In the genomic region with DNA sequence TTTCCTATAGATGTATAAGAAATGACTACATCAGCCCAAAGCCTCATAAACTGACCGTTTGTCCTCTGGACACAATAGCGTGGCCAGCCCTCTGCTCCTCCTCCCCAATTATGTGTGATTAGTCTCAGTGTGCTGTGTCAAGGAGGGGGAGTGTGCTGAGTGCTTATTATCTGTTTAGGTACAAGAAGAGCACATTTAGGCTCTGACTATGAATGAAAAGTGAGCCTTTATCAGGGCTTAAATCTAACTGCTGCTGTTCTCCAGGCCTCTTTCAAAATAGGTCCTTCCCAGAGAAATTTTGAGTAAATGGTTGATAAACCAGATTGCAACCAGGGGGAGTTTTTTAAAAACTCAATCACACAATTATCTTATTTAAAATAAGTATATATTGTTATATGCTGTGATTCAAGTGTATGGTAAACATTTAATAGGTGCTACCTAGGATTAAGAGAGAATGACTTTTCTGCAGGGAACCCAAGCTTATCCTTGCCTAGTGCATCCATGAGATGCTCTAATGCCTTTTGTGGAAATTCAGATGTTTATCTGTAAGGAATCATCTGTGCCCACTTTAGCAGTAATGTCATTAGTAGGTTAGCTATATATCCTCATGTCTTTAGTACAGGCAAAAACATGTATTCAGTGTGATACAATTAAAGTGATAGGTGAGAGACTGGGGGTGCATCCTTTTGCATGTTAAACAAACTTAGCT, we compare ENCODE assay signal across 18 cellular contexts.
DNase-seq lines count a peak whose midpoint lies in the region; ATAC-seq and TF ChIP-seq lines count a peak whose summit lies in the region.
"Had no signal": no experiment of that assay in that cellular context is flagged by ENCODE, and none has a peak within 500 bp of the region (broad histone marks: within the 10 kb centered on the region; RNA-seq: fewer than 3 reads in every experiment).

No MANE protein-coding gene starts in this region.

- H3F3A ChIP-seq in SK-N-SH (replicated peaks; ENCODE audit: insufficient read depth): no peaks in the 10 kb centered on the region

- WGBS in SK-N-SH (ENCODE audit: low lambda C conversion rate): 29% methylated on average over 2 of the region's 2 CpGs

- TF ChIP-seq CTCF in SK-N-SH (IDR thresholded peaks at IDR 0.05): no peak

- no peak overlapping the region for H3K4me3 ChIP-seq in SK-N-SH (ENCODE audit: low read depth in 2 of 2, low read length in 1 of 2)
- H3K4me3 ChIP-seq: BLaER1 treated with 17β-estradiol and CSF1 and Interleukin-3, amounts not matched to agents 10 nM and 100 nM; psoas muscle; suprapubic skin had no signal

- no peaks in the 10 kb centered on the region for H4K20me1 ChIP-seq in SK-N-SH (ENCODE audit: insufficient read depth)
- H4K20me1 ChIP-seq: BLaER1 treated with 17β-estradiol and CSF1 and Interleukin-3, amounts not matched to agents 10 nM and 100 nM had no signal

- no peaks in the 10 kb centered on the region for H3K36me3 ChIP-seq in SK-N-SH (replicated peaks in 1 of 2; ENCODE audit: control insufficient read depth in 1 of 2, insufficient read depth in 2 of 2, low read length in 1 of 2)
- H3K36me3 ChIP-seq: BLaER1 treated with 17β-estradiol and CSF1 and Interleukin-3, amounts not matched to agents 10 nM and 100 nM; suprapubic skin had no signal

- peaks cover 0 to 87% of the 10 kb centered on the region in 2 experiments; a peak in 3 of 4 replicates for H3K4me1 ChIP-seq in SK-N-SH (ENCODE audit: control insufficient read depth in 1 of 2, insufficient read depth in 2 of 2, low read depth in 1 of 2, low read length in 1 of 2)

- TF ChIP-seq RAD21 in SK-N-SH (IDR thresholded peaks at IDR 0.05; ENCODE audit: low read length): peak; percentile 52; the same call in 1 of the 2 replicates

- CTCF ChIA-PET in SK-N-SH (lab: Yijun Ruan, JAX): interaction anchor here (0.6 to 8.0 kb wide), 9 partner anchors 11 to 795 kb away, joined by 3 to 88 read pairs (median 4); no protein-coding TSS in a partner anchor

- no peaks in the 10 kb centered on the region for H3K9me2 ChIP-seq in SK-N-SH

- H3K79me2 ChIP-seq in SK-N-SH (ENCODE audit: insufficient read depth): no peaks in the 10 kb centered on the region

- DNase-seq in COLO829 (ENCODE audit: low spot score): peak; percentile 20
- peak; percentile 62 for DNase-seq in NCI-H1092 (lab: John Stamatoyannopoulos, UW)
- peak; percentile 92 for DNase-seq in NCI-H2227 (lab: John Stamatoyannopoulos, UW; ENCODE audit: unreplicated experiment)
- DNase-seq in SK-N-SH: peak; percentile 88
- DNase-seq in HuH-7.5 (ENCODE audit: low spot score): no peak
- no peak for DNase-seq in activated naive CD4-positive, alpha-beta T cell treated with Interleukin-2 at 50 U/mL for 16 hours
- DNase-seq: activated CD8-positive, alpha-beta T cell treated with anti-CD3 and anti-CD28 coated beads, Interleukin-2, amount 10 ng/mL, durations not matched to agents 7 days and 5 days; amygdala; HFFc6; mammary epithelial cell; psoas muscle; T1000 had no signal

- H3K27me3 ChIP-seq in SK-N-SH (ENCODE audit: insufficient read depth): no peaks in the 10 kb centered on the region

- TF ChIP-seq EP300 in SK-N-SH (IDR thresholded peaks at IDR 0.05; ENCODE audit: borderline replicate concordance in 1 of 2, low read depth in 1 of 2, low read length in 1 of 2): peak in 1 of 2 experiments; percentile 89; a peak in 2 of 4 replicates

- no peak overlapping the region for H2AFZ ChIP-seq in SK-N-SH (ENCODE audit: low read depth)

- H3K9ac ChIP-seq in SK-N-SH: no peak overlapping the region
- H3K9ac ChIP-seq: BLaER1 treated with 17β-estradiol and CSF1 and Interleukin-3, amounts not matched to agents 10 nM and 100 nM; KMS-11 had no signal

- H3K4me2 ChIP-seq in SK-N-SH: no peak overlapping the region
- H3K4me2 ChIP-seq: BLaER1 treated with 17β-estradiol and CSF1 and Interleukin-3, amounts not matched to agents 10 nM and 100 nM; KMS-11 had no signal

- ATAC-seq in GM21825 (IDR thresholded peaks at IDR 0.05; ENCODE audit: unreplicated experiment) (no peak), HG03521 (IDR thresholded peaks at IDR 0.05; ENCODE audit: unreplicated experiment) (no peak)
- ATAC-seq: activated CD4-positive, CD25-positive, alpha-beta regulatory T cell treated with anti-CD3 and anti-CD28 coated beads, Interleukin-2, amount 50 U/mL, for 24 hours; activated CD8-positive, alpha-beta T cell treated with anti-CD3 and anti-CD28 coated beads, Interleukin-2, amount 10 ng/mL, durations not matched to agents 7 days and 5 days; psoas muscle had no signal

- no peaks in the 10 kb centered on the region for H3K9me3 ChIP-seq in SK-N-SH
- H3K9me3 ChIP-seq: BLaER1 treated with 17β-estradiol and CSF1 and Interleukin-3, amounts not matched to agents 10 nM and 100 nM; psoas muscle; suprapubic skin had no signal

- POLR2A ChIA-PET in SK-N-SH (lab: Yijun Ruan, JAX): interaction anchor here (0.6 to 2.1 kb wide), 7 partner anchors 66 to 260 kb away, joined by 3 to 16 read pairs (median 3); no protein-coding TSS in a partner anchor

- peak overlapping the region in 1 of 2 experiments; percentile 99; a peak in 2 of 4 replicates for H3K27ac ChIP-seq in SK-N-SH (ENCODE audit: low read depth in 2 of 2, low read length in 1 of 2)
- H3K27ac ChIP-seq: BLaER1 treated with 17β-estradiol and CSF1 and Interleukin-3, amounts not matched to agents 10 nM and 100 nM; KMS-11; psoas muscle; suprapubic skin had no signal

TF ChIP-seq in SK-N-SH, 30 proteins besides CTCF, POLR2A, EP300 and RAD21:
- peak; percentile 75; the same call in 1 of the 2 replicates for TF ChIP-seq MXI1 (IDR thresholded peaks at IDR 0.05; ENCODE audit: low read depth, low read length)
- TF ChIP-seq TCF12 (IDR thresholded peaks at IDR 0.05): 0 out of 2 replicates have a peak, but pooled peaks have one; percentile 22
- TF ChIP-seq, protein P1, sequence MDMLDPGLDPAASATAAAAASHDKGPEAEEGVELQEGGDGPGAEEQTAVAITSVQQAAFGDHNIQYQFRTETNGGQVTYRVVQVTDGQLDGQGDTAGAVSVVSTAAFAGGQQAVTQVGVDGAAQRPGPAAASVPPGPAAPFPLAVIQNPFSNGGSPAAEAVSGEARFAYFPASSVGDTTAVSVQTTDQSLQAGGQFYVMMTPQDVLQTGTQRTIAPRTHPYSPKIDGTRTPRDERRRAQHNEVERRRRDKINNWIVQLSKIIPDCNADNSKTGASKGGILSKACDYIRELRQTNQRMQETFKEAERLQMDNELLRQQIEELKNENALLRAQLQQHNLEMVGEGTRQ (IDR thresholded peaks at IDR 0.05; ENCODE audit: borderline replicate concordance, low read depth, low read length): no peak
- TF ChIP-seq GATA2 (CRISPR knock-in tag; IDR thresholded peaks at IDR 0.05): peak; percentile 89
- TF ChIP-seq SMC3 (IDR thresholded peaks at IDR 0.05; ENCODE audit: low read depth, low read length): peak; percentile 2; the same call in 1 of the 2 replicates
- TF ChIP-seq CHD2 (IDR thresholded peaks at IDR 0.05; ENCODE audit: low read length, partially characterized antibody): peak; percentile 89
- TF ChIP-seq, protein P2, sequence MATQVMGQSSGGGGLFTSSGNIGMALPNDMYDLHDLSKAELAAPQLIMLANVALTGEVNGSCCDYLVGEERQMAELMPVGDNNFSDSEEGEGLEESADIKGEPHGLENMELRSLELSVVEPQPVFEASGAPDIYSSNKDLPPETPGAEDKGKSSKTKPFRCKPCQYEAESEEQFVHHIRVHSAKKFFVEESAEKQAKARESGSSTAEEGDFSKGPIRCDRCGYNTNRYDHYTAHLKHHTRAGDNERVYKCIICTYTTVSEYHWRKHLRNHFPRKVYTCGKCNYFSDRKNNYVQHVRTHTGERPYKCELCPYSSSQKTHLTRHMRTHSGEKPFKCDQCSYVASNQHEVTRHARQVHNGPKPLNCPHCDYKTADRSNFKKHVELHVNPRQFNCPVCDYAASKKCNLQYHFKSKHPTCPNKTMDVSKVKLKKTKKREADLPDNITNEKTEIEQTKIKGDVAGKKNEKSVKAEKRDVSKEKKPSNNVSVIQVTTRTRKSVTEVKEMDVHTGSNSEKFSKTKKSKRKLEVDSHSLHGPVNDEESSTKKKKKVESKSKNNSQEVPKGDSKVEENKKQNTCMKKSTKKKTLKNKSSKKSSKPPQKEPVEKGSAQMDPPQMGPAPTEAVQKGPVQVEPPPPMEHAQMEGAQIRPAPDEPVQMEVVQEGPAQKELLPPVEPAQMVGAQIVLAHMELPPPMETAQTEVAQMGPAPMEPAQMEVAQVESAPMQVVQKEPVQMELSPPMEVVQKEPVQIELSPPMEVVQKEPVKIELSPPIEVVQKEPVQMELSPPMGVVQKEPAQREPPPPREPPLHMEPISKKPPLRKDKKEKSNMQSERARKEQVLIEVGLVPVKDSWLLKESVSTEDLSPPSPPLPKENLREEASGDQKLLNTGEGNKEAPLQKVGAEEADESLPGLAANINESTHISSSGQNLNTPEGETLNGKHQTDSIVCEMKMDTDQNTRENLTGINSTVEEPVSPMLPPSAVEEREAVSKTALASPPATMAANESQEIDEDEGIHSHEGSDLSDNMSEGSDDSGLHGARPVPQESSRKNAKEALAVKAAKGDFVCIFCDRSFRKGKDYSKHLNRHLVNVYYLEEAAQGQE (IDR thresholded peaks at IDR 0.05; ENCODE audit: low read depth, low read length): no peak
- TF ChIP-seq, protein P3, sequence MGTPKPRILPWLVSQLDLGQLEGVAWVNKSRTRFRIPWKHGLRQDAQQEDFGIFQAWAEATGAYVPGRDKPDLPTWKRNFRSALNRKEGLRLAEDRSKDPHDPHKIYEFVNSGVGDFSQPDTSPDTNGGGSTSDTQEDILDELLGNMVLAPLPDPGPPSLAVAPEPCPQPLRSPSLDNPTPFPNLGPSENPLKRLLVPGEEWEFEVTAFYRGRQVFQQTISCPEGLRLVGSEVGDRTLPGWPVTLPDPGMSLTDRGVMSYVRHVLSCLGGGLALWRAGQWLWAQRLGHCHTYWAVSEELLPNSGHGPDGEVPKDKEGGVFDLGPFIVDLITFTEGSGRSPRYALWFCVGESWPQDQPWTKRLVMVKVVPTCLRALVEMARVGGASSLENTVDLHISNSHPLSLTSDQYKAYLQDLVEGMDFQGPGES (IDR thresholded peaks at IDR 0.05; ENCODE audit: low read depth, low read length): no peak
- TF ChIP-seq RCOR1 (IDR thresholded peaks at IDR 0.05; ENCODE audit: low read length): peak; percentile 86
- no peak for TF ChIP-seq TAF1 (IDR thresholded peaks at IDR 0.05; ENCODE audit: borderline replicate concordance, low read depth, low read length)
- TF ChIP-seq TEAD4 (IDR thresholded peaks at IDR 0.05; ENCODE audit: borderline replicate concordance, insufficient read depth): no peak
- TF ChIP-seq FOXJ3 (CRISPR knock-in tag; IDR thresholded peaks at IDR 0.05): peak; percentile 71; the same call in 1 of the 2 replicates
TF ChIP-seq in SK-N-SH: peak in this region for 7.

Comparison
In these comparisons a context has a peak if more than half of its experiments do, and no peak if none do; other contexts are left out.
1. DNase-seq: peak in COLO829 (single experiment), NCI-H1092 (single experiment), NCI-H2227 (single experiment) and SK-N-SH (single experiment); none in HuH-7.5 (single experiment) and activated naive CD4-positive, alpha-beta T cell treated with Interleukin-2 at 50 U/mL for 16 hours (single experiment).